21 cellular contexts compared by ENCODE assay signal in the genomic region with DNA sequence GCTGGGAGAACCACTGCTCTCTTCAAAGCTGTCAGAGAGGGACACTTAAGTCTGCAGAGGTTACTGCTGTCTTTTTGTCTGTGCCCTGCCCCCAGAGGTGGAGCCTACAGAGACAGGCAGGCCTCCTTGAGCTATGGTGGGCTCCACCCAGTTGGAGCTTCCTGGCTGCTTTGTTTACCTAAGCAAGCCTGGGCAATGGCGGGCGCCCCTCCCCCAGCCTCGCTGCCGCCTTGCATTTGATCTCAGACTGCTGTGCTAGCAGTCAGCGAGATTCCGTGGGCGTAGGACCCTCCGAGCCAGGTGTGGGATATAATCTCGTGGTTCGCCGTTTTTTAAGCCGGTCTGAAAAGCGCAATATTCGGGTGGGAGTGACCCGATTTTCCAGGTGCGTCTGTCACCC. TPM values are rescaled to one million over a fixed set of nuclear protein-coding genes. Genes with fewer than 3 reads are reported as not detected.
DNase-seq lines count a peak whose midpoint lies in the region; ATAC-seq, FAIRE-seq and TF ChIP-seq lines count a peak whose summit lies in the region.
"Not testable (repeated sequence)": the region's sequence is repeated elsewhere in the genome, so short reads cannot be mapped to it uniquely, and the experiment has no call there.
"Had no signal": no experiment of that assay in that cellular context is flagged by ENCODE, and none has a peak within 500 bp of the region (broad histone marks: within the 10 kb centered on the region; RNA-seq: fewer than 3 reads in every experiment).

No MANE protein-coding gene starts in this region.

- H3K9me2 ChIP-seq in PC-9 (ENCODE audit: insufficient read depth) = not testable (repeated sequence)

- WGBS in K562 (ENCODE audit: insufficient coverage, low coverage, missing lambda C conversion rate) = no CpG with 5 or more reads among the region's 16 CpGs

- in situ Hi-C loops in K562 (cut with MboI) = not testable (repeated sequence)

- H3K27ac ChIP-seq in HUES6 (ENCODE audit: low read depth, low read length); PC-9; K562 (ENCODE audit: extremely low read depth, low read depth, low read length): not testable (repeated sequence)

- TF ChIP-seq EP300 in K562 (IDR thresholded peaks at IDR 0.05; ENCODE audit: low read length) = not testable (repeated sequence)

- H3K9me3 ChIP-seq in Caco-2; HUES6 (ENCODE audit: control insufficient read depth, insufficient read depth, low read depth, low read length); PC-9 (ENCODE audit: insufficient read depth, low read depth); K562 (replicated peaks; ENCODE audit: control insufficient read depth, insufficient read depth, low read depth, low read length); iPS-15b (ENCODE audit: control insufficient read depth, insufficient read depth, low read length): not testable (repeated sequence)

- H3K9me3 Mint-ChIP-seq in Caco-2 (ENCODE audit: unreplicated experiment) = not testable (repeated sequence)
- H3K9me3 Mint-ChIP-seq in WTC11 = peaks cover 19% of the 10 kb centered on the region

- POLR2A ChIA-PET in Caco-2 (lab: Charles Lee); PC-9 (lab: Charles Lee; ENCODE audit: unreplicated experiment); WTC11 (lab: Charles Lee); K562 (lab: Yijun Ruan, JAX): not testable (repeated sequence)

- peak; percentile 14 to 41 for DNase-seq in Caco-2
- peak; percentile 15 for DNase-seq in DMS53 (lab: John Stamatoyannopoulos, UW)
- DNase-seq in NCI-H1417 (lab: John Stamatoyannopoulos, UW) = peak in 2 of 3 experiments; percentile 9 to 20
- DNase-seq in PC-9; K562 (ENCODE audit: extremely low read depth in 1 of 4, low spot score in 3 of 4): not testable (repeated sequence)
- peak; percentile 48 for DNase-seq in WTC11 (ENCODE audit: low spot score)

- not testable (repeated sequence) for H3K36me3 ChIP-seq in Caco-2 (ENCODE audit: control insufficient read depth, insufficient read depth, low read length); HUES6 (ENCODE audit: control insufficient read depth, insufficient read depth, low read length); PC-9 (ENCODE audit: low read depth); K562 (ENCODE audit: control insufficient read depth, insufficient read depth, low read length); iPS-15b (ENCODE audit: control insufficient read depth, insufficient read depth, low read length)

- H3K4me3 Mint-ChIP-seq in Caco-2 (ENCODE audit: unreplicated experiment) = peak overlapping the region; percentile 67
- not testable (repeated sequence) for H3K4me3 Mint-ChIP-seq in WTC11

- intact Hi-C loops in Caco-2 (cut with micrococcal nuclease; ENCODE audit: unreplicated experiment); PC-9 (cut with micrococcal nuclease; ENCODE audit: unreplicated experiment); K562 (cut with micrococcal nuclease): not testable (repeated sequence)

- not testable (repeated sequence) for TF ChIP-seq CTCF in Caco-2 (IDR thresholded peaks at IDR 0.05; ENCODE audit: insufficient read depth in 1 of 2, low read depth in 1 of 2, low read length in 1 of 2, severe bottlenecking in 1 of 2, unreplicated experiment in 1 of 2); PC-9 (conservative IDR thresholded peaks at IDR 0.05); WTC11 (IDR thresholded peaks at IDR 0.05); K562 (IDR thresholded peaks at IDR 0.05 in 2 of 3, conservative IDR thresholded peaks at IDR 0.05 in 1 of 3; ENCODE audit: insufficient read depth in 2 of 3, low read depth in 1 of 3, low read length in 3 of 3)

- H3F3A ChIP-seq in PC-9 (ENCODE audit: insufficient read depth, low read depth) = not testable (repeated sequence)

- H4K20me1 ChIP-seq in PC-9 (ENCODE audit: insufficient read depth); K562 (replicated peaks; ENCODE audit: control insufficient read depth, insufficient read depth, low read length): not testable (repeated sequence)

- H3K4me1 ChIP-seq in Caco-2; HUES6 (ENCODE audit: control insufficient read depth, insufficient read depth, low read length); PC-9 (replicated peaks; ENCODE audit: insufficient read depth); K562 (replicated peaks in 1 of 2; ENCODE audit: control insufficient read depth in 2 of 2, insufficient read depth in 2 of 2, low read length in 2 of 2); iPS-15b (ENCODE audit: control insufficient read depth, insufficient read depth, low read length): not testable (repeated sequence)

- not testable (repeated sequence) for H3K27me3 ChIP-seq in Caco-2 (replicated peaks; ENCODE audit: control insufficient read depth, insufficient read depth, low read length); HUES6 (ENCODE audit: control insufficient read depth, insufficient read depth, low read length); PC-9 (ENCODE audit: insufficient read depth, low read depth); K562 (ENCODE audit: control insufficient read depth in 2 of 2, insufficient read depth in 2 of 2, low read length in 2 of 2); iPS-15b (ENCODE audit: control insufficient read depth, insufficient read depth, low read length)

- not testable (repeated sequence) for ATAC-seq in WTC11, K562

- H3K9me1 ChIP-seq in K562 (ENCODE audit: control insufficient read depth, insufficient read depth, low read length) = not testable (repeated sequence)

- CTCF ChIA-PET in Caco-2 (lab: Charles Lee); PC-9 (lab: Charles Lee); WTC11 (lab: Charles Lee); K562 (lab: Yijun Ruan, JAX; ENCODE audit: low intra/inter-chr PET ratio): not testable (repeated sequence)

- H3K79me2 ChIP-seq in PC-9 (ENCODE audit: low read depth); K562 (ENCODE audit: control insufficient read depth, insufficient read depth, low read length): not testable (repeated sequence)

- not testable (repeated sequence) for TF ChIP-seq RAD21 in K562 (CRISPR knock-in tag; conservative IDR thresholded peaks at IDR 0.05 in 1 of 2, IDR thresholded peaks at IDR 0.05 in 1 of 2)

- FAIRE-seq in K562 (lab: Jason Lieb, UNC) = not testable (repeated sequence)

- H3K36me3 Mint-ChIP-seq in Caco-2 (ENCODE audit: insufficient read depth, unreplicated experiment) = not testable (repeated sequence)
- peaks cover 11% of the 10 kb centered on the region for H3K36me3 Mint-ChIP-seq in WTC11

- H3K4me3 ChIP-seq in Caco-2 (ENCODE audit: low read depth, low read length) = peak overlapping the region; percentile 31; the same call in 1 of the 2 replicates
- peak overlapping the region; percentile 16; the same call in 1 of the 2 replicates for H3K4me3 ChIP-seq in HUES6 (ENCODE audit: low read depth, low read length)
- H3K4me3 ChIP-seq in PC-9 = peak overlapping the region; percentile 60
- H3K4me3 ChIP-seq in K562 = not testable (repeated sequence)
- H3K4me3 ChIP-seq in iPS-15b (ENCODE audit: low read depth, low read length) = peak overlapping the region; percentile 22

- not testable (repeated sequence) for H3K27me3 Mint-ChIP-seq in Caco-2 (ENCODE audit: insufficient read depth, unreplicated experiment); WTC11 (ENCODE audit: low read depth)

- H3K9ac ChIP-seq in HUES6 (ENCODE audit: low read length); K562 (ENCODE audit: insufficient read depth in 1 of 2, low read depth in 2 of 2, low read length in 2 of 2); iPS-15b (ENCODE audit: low read depth, low read length): not testable (repeated sequence)

- BruUV-seq in Caco-2 (replicated peaks; lab: Mats Ljungman, UMichigan); PC-9 (replicated peaks; lab: Mats Ljungman, UMichigan); K562 (replicated peaks; lab: Mats Ljungman, UMichigan): not testable (repeated sequence)

- H3K4me1 Mint-ChIP-seq in Caco-2 (ENCODE audit: low read depth, unreplicated experiment); WTC11: not testable (repeated sequence)

- H3K4me2 ChIP-seq in PC-9 (peak overlapping the region; percentile 70), K562 (ENCODE audit: insufficient read depth, low read length) (peak overlapping the region; percentile 26; the same call in 1 of the 2 replicates)

- peak overlapping the region; percentile 77 for H2AFZ ChIP-seq in PC-9
- H2AFZ ChIP-seq in K562 (ENCODE audit: low read depth, low read length) = not testable (repeated sequence)

- not testable (repeated sequence) for TF ChIP-seq POLR2A in K562 (conservative IDR thresholded peaks at IDR 0.05)

- not testable (repeated sequence) for H3K27ac Mint-ChIP-seq in Caco-2 (ENCODE audit: unreplicated experiment); WTC11

RNA-seq across cellular contexts. Expression of gene CD86, which starts 7.9 kb away (rescaled TPM):
- not detected in 2 replicates for total RNA-seq in Caco-2 (2022)
- not detected in 2 replicates for total RNA-seq in PC-9 (2021)
- total RNA-seq in WTC11 (2021) = 0.25 to 0.61 TPM (median 0.30 TPM) in 3 replicates
- total RNA-seq in K562 (2011; cell fraction: chromatin; rRNA removed; ENCODE audit: low replicate concordance) = not detected in 2 replicates
- not detected in 2 replicates for total RNA-seq in K562 (2011; cell fraction: nucleolus; rRNA removed)
- total RNA-seq in K562 (2011; cell fraction: nucleoplasm; rRNA removed) = not detected in 2 replicates
- total RNA-seq in K562 (2014; rRNA removed) = not detected in 2 replicates
- not detected in 2 replicates for total RNA-seq in K562 (2014; rRNA removed; fragmentation: Illumina TruSeq; extraction: Trizol)
- not detected in 2 replicates for total RNA-seq in K562 (2015; rRNA removed; fragmentation: Illumina TruSeq; extraction: Trizol)
- 0.07 and 0.16 TPM in 2 replicates for total RNA-seq in K562 (2021)
- not detected in 2 replicates for polyA plus RNA-seq in K562 (2011; rRNA removed)
- polyA plus RNA-seq in K562 (2011; cell fraction: cytosol; rRNA removed) = not detected in 2 replicates
- polyA plus RNA-seq in K562 (2011; cell fraction: nucleus; rRNA removed) = not detected in 2 replicates
- 0.05 and 0.11 TPM in 2 replicates for polyA plus RNA-seq in K562 (2012)
- polyA plus RNA-seq in K562 (2014; fragmentation: Illumina TruSeq; extraction: Trizol) = 0.11 TPM in 1 of 2 replicates, not detected in the other
- not detected for polyA plus RNA-seq in K562 (2014; fragmentation: Nextera tagmentation; extraction: Ambion mirVana)
- polyA plus RNA-seq in K562 (2014; rRNA removed) = not detected in 2 replicates
- polyA minus RNA-seq in K562 (2011; rRNA and poly(A)+ RNA removed) = not detected in 2 replicates
- not detected in 2 replicates for polyA minus RNA-seq in K562 (2011; cell fraction: cytosol; rRNA and poly(A)+ RNA removed)
- polyA minus RNA-seq in K562 (2011; cell fraction: nucleus; rRNA and poly(A)+ RNA removed) = not detected in 2 replicates
- total RNA-seq: A172; A673; Calu3; CD4-positive, CD25-positive, alpha-beta regulatory T cell; CD8-positive, alpha-beta T cell; G401 had no signal
- polyA plus RNA-seq: AG04450; BJ; CD8-positive, alpha-beta memory T cell had no signal

RNA-seq across cellular contexts. Expression of gene ILDR1, which starts 25.2 kb away (rescaled TPM):
- total RNA-seq in Caco-2 (2022) (0.21 and 0.25 TPM in 2 replicates), PC-9 (2021) (4.2 and 5.1 TPM in 2 replicates), WTC11 (2021) (2.3 to 3.4 TPM (median 2.8 TPM) in 3 replicates), K562 (2014; rRNA removed) (not detected in 2 replicates), K562 (2014; rRNA removed; fragmentation: Illumina TruSeq; extraction: Trizol) (0.04 TPM in 1 of 2 replicates, not detected in the other), K562 (2015; rRNA removed; fragmentation: Illumina TruSeq; extraction: Trizol) (not detected in 2 replicates), K562 (2021) (not detected in 2 replicates)
- not detected in 2 replicates for total RNA-seq in K562 (2011; cell fraction: chromatin; rRNA removed; ENCODE audit: low replicate concordance)
- total RNA-seq in K562 (2011; cell fraction: nucleolus; rRNA removed) = not detected in 2 replicates
- not detected in 2 replicates for total RNA-seq in K562 (2011; cell fraction: nucleoplasm; rRNA removed)
- polyA plus RNA-seq in K562 (2011; rRNA removed) (not detected in 2 replicates), K562 (2014; fragmentation: Illumina TruSeq; extraction: Trizol) (not detected in 2 replicates), K562 (2014; fragmentation: Nextera tagmentation; extraction: Ambion mirVana) (not detected), K562 (2014; rRNA removed) (not detected in 2 replicates)
- not detected in 2 replicates for polyA plus RNA-seq in K562 (2011; cell fraction: cytosol; rRNA removed)
- not detected in 2 replicates for polyA plus RNA-seq in K562 (2011; cell fraction: nucleus; rRNA removed)
- polyA plus RNA-seq in K562 (2012) = 0.03 TPM in 1 of 2 replicates, not detected in the other
- not detected in 2 replicates for polyA minus RNA-seq in K562 (2011; rRNA and poly(A)+ RNA removed)
- not detected in 2 replicates for polyA minus RNA-seq in K562 (2011; cell fraction: cytosol; rRNA and poly(A)+ RNA removed)
- not detected in 2 replicates for polyA minus RNA-seq in K562 (2011; cell fraction: nucleus; rRNA and poly(A)+ RNA removed)
- total RNA-seq: A172; A673; CD4-positive, alpha-beta memory T cell; CD4-positive, alpha-beta T cell; CD4-positive, CD25-positive, alpha-beta regulatory T cell; CD8-positive, alpha-beta memory T cell; CD8-positive, alpha-beta T cell; Daoy; G401 had no signal
- polyA plus RNA-seq: A549; AG04450; BJ; CD4-positive, alpha-beta memory T cell; CD8-positive, alpha-beta memory T cell had no signal
